1 cellular context compared by ENCODE assay signal in the genomic region with DNA sequence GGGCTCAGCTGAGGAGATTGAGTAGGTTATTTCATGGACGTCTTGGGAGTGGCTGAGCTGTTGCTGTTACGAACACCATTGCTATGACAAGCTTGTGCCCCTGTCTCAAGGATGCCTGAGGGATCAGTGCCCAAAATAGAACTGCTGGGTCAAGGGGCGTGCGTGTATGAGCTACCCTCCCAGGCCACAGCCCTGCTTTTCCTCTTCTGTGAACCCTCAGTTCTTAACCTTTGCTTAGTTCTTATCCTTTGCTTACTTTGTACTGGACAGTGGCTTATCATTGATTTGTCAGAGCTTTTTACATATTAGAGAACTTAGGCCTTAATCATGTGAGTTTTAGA.
TF ChIP-seq lines count a peak whose summit lies in the region.

No MANE protein-coding gene starts in this region.

TF ChIP-seq in H1, 55 proteins besides CTCF, POLR2A, EP300 and RAD21:
- TF ChIP-seq, protein P1, sequence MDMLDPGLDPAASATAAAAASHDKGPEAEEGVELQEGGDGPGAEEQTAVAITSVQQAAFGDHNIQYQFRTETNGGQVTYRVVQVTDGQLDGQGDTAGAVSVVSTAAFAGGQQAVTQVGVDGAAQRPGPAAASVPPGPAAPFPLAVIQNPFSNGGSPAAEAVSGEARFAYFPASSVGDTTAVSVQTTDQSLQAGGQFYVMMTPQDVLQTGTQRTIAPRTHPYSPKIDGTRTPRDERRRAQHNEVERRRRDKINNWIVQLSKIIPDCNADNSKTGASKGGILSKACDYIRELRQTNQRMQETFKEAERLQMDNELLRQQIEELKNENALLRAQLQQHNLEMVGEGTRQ (IDR thresholded peaks at IDR 0.05; ENCODE audit: low read length), result no peak
- TF ChIP-seq TCF12 (IDR thresholded peaks at IDR 0.05; ENCODE audit: low read depth, low read length), result no peak
- no peak for TF ChIP-seq HDAC2 (IDR thresholded peaks at IDR 0.05; ENCODE audit: borderline replicate concordance in 1 of 2, low read depth in 2 of 2, low read length in 2 of 2)
- no peak for TF ChIP-seq CREB1 (IDR thresholded peaks at IDR 0.05)
- TF ChIP-seq CBX5 (IDR thresholded peaks at IDR 0.05; ENCODE audit: low read depth, low read length), result no peak
- TF ChIP-seq SIRT6 (IDR thresholded peaks at IDR 0.05; ENCODE audit: low read length), result no peak
- no peak for TF ChIP-seq CEBPB (IDR thresholded peaks at IDR 0.05; ENCODE audit: low read depth, low read length)
- TF ChIP-seq FOSL1 (IDR thresholded peaks at IDR 0.05; ENCODE audit: insufficient read depth, low read depth, low read length), result no peak
- TF ChIP-seq RBBP5 (IDR thresholded peaks at IDR 0.05; ENCODE audit: borderline replicate concordance, low read depth, low read length), result no peak
- no peak for TF ChIP-seq NANOG (IDR thresholded peaks at IDR 0.05; ENCODE audit: insufficient read depth, low read depth, low read length, poor library complexity, severe bottlenecking)
- TF ChIP-seq SP1 (IDR thresholded peaks at IDR 0.05; ENCODE audit: low read depth, low read length), result no peak
- no peak for TF ChIP-seq YY1 (IDR thresholded peaks at IDR 0.05; ENCODE audit: low read depth, low read length)
- no peak for TF ChIP-seq E2F6 (IDR thresholded peaks at IDR 0.05)
- no peak for TF ChIP-seq HDAC6 (IDR thresholded peaks at IDR 0.05; ENCODE audit: low read depth, low read length)
- TF ChIP-seq TBP (IDR thresholded peaks at IDR 0.05; ENCODE audit: low read depth, low read length), result no peak
- no peak for TF ChIP-seq MAX (IDR thresholded peaks at IDR 0.05)
- no peak for TF ChIP-seq ATF3 (IDR thresholded peaks at IDR 0.05; ENCODE audit: insufficient read depth, low read depth, low read length)
